In the genomic region with DNA sequence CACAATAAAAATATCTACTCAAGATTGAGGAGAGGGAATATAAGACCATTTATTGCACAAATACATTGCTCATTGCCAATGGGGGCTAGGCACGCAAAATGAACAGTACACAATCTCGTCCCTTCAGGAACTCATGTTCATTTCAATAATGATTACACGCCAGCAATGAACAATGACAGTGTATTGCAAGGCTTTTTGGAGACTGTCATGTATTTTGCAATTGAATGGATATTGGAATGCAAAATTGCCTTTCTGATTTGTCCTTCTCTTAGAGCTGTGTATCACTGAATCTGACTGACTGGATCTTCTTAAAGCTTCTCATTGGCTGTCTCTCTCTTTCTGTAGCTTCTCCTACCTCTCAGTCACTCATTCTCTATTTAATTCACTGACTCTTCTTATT, we compare ENCODE assay signal across 32 cellular contexts.
"Had no signal": no experiment of that assay in that cellular context is flagged by ENCODE, and none has a peak within 500 bp of the region (broad histone marks: within the 10 kb centered on the region; RNA-seq: fewer than 3 reads in every experiment).

No MANE protein-coding gene starts in this region.

- H3K27ac ChIP-seq: ascending aorta, breast epithelium, cardiac muscle cell, colonic mucosa, WERI-Rb-1 had no signal

- H3K4me3 Mint-ChIP-seq: activated CD4-positive, alpha-beta memory T cell treated with anti-CD3 and anti-CD28 coated beads for 36 hours; activated CD4-positive, alpha-beta T cell treated with anti-CD3 and anti-CD28 coated beads for 36 hours; activated CD4-positive, alpha-beta T cell treated with anti-CD3 and anti-CD28 coated beads, Interleukin-2, amount 10 ng/mL, durations not matched to agents 24 days and 14 days; activated CD8-positive, alpha-beta memory T cell treated with anti-CD3 and anti-CD28 coated beads, Interleukin-2, amount 10 ng/mL, durations not matched to agents 7 days and 5 days; activated CD8-positive, alpha-beta T cell treated with anti-CD3 and anti-CD28 coated beads, Interleukin-2, amount 10 ng/mL, durations not matched to agents 7 days and 5 days; activated naive CD4-positive, alpha-beta T cell treated with anti-CD3 and anti-CD28 coated beads, Interleukin-2, amount 10 ng/mL, durations not matched to agents 7 days and 5 days; activated naive CD8-positive, alpha-beta T cell treated with anti-CD3 and anti-CD28 coated beads, Interleukin-2, amount 10 ng/mL, durations not matched to agents 7 days and 5 days; activated T-cell treated with anti-CD3 and anti-CD28 coated beads, Interleukin-2, amount 50 U/mL, for 24 hours; activated T-cell treated with anti-CD3 and anti-CD28 coated beads, Interleukin-2, amount 50 U/mL, for 72 hours; brain; endodermal cell; T-helper 17 cell; T-helper 2 cell treated with Interferon-gamma antibody and Interleukin-4, amounts not matched to agents 5 μg/mL and 100 μg/mL, for 36 hours had no signal

- H3K9me3 Mint-ChIP-seq: activated CD4-positive, alpha-beta memory T cell treated with anti-CD3 and anti-CD28 coated beads for 36 hours; activated CD4-positive, alpha-beta T cell treated with anti-CD3 and anti-CD28 coated beads, Interleukin-2, amount 10 ng/mL, durations not matched to agents 24 days and 14 days; activated naive CD4-positive, alpha-beta T cell treated with anti-CD3 and anti-CD28 coated beads, Interleukin-2, amount 10 ng/mL, durations not matched to agents 7 days and 5 days; activated naive CD8-positive, alpha-beta T cell treated with anti-CD3 and anti-CD28 coated beads, Interleukin-2, amount 10 ng/mL, durations not matched to agents 7 days and 5 days; activated T-cell treated with anti-CD3 and anti-CD28 coated beads, Interleukin-2, amount 50 U/mL, for 24 hours; activated T-cell treated with anti-CD3 and anti-CD28 coated beads, Interleukin-2, amount 50 U/mL, for 72 hours; brain; endodermal cell; T-helper 2 cell treated with Interferon-gamma antibody and Interleukin-4, amounts not matched to agents 5 μg/mL and 100 μg/mL, for 36 hours had no signal

- H3K36me3 ChIP-seq: ascending aorta, breast epithelium, cardiac muscle cell, colonic mucosa, WERI-Rb-1 had no signal

- DNase-seq: activated CD4-positive, alpha-beta memory T cell treated with anti-CD3 and anti-CD28 coated beads for 36 hours; activated CD4-positive, alpha-beta T cell treated with anti-CD3 and anti-CD28 coated beads for 36 hours; activated CD4-positive, alpha-beta T cell treated with anti-CD3 and anti-CD28 coated beads, Interleukin-2, amount 10 ng/mL, durations not matched to agents 24 days and 14 days; activated CD4-positive, CD25-positive, alpha-beta regulatory T cell; activated CD4-positive, CD25-positive, alpha-beta regulatory T cell treated with anti-CD3 and anti-CD28 coated beads, Interleukin-2, amount 50 U/mL, for 72 hours; activated CD8-positive, alpha-beta memory T cell treated with anti-CD3 and anti-CD28 coated beads, Interleukin-2, amount 10 ng/mL, durations not matched to agents 7 days and 5 days; activated CD8-positive, alpha-beta memory T cell treated with anti-CD3 and anti-CD28 coated beads, Interleukin-2, amount 50 U/mL, for 4 hours; activated CD8-positive, alpha-beta T cell treated with anti-CD3 and anti-CD28 coated beads, Interleukin-2, amount 10 ng/mL, durations not matched to agents 7 days and 5 days; activated gamma-delta T cell; activated naive CD4-positive, alpha-beta T cell; activated naive CD4-positive, alpha-beta T cell treated with anti-CD3 and anti-CD28 coated beads, Interleukin-2, amount 10 ng/mL, durations not matched to agents 7 days and 5 days; activated naive CD8-positive, alpha-beta T cell treated with anti-CD3 and anti-CD28 coated beads, Interleukin-2, amount 10 ng/mL, durations not matched to agents 7 days and 5 days; activated T-cell treated with anti-CD3 and anti-CD28 coated beads, Interleukin-2, amount 50 U/mL, for 24 hours; activated T-cell treated with anti-CD3 and anti-CD28 coated beads, Interleukin-2, amount 50 U/mL, for 72 hours; central memory CD4-positive, alpha-beta T cell; cerebellar nuclear complex; colonic mucosa; effector memory CD4-positive, alpha-beta T cell; endodermal cell; foreskin fibroblast; head of caudate nucleus; T-helper 1 cell; T-helper 17 cell; T1000; WERI-Rb-1 had no signal

- H3K27me3 Mint-ChIP-seq: activated CD4-positive, alpha-beta memory T cell treated with anti-CD3 and anti-CD28 coated beads for 36 hours; activated CD4-positive, alpha-beta T cell treated with anti-CD3 and anti-CD28 coated beads for 36 hours; activated CD8-positive, alpha-beta memory T cell treated with anti-CD3 and anti-CD28 coated beads, Interleukin-2, amount 10 ng/mL, durations not matched to agents 7 days and 5 days; activated naive CD4-positive, alpha-beta T cell treated with anti-CD3 and anti-CD28 coated beads, Interleukin-2, amount 10 ng/mL, durations not matched to agents 7 days and 5 days; activated naive CD8-positive, alpha-beta T cell treated with anti-CD3 and anti-CD28 coated beads, Interleukin-2, amount 10 ng/mL, durations not matched to agents 7 days and 5 days; activated T-cell treated with anti-CD3 and anti-CD28 coated beads, Interleukin-2, amount 50 U/mL, for 24 hours; brain; T-helper 17 cell had no signal

- ATAC-seq: activated CD4-positive, alpha-beta T cell treated with anti-CD3 and anti-CD28 coated beads for 36 hours; activated CD8-positive, alpha-beta memory T cell treated with anti-CD3 and anti-CD28 coated beads, Interleukin-2, amount 10 ng/mL, durations not matched to agents 7 days and 5 days; activated CD8-positive, alpha-beta T cell treated with anti-CD3 and anti-CD28 coated beads, Interleukin-2, amount 10 ng/mL, durations not matched to agents 7 days and 5 days; activated naive CD4-positive, alpha-beta T cell treated with anti-CD3 and anti-CD28 coated beads, Interleukin-2, amount 50 U/mL, for 72 hours; activated T-cell treated with anti-CD3 and anti-CD28 coated beads, Interleukin-2, amount 50 U/mL, for 72 hours; esophagus mucosa; T-helper 17 cell had no signal

- H3K27me3 ChIP-seq: ascending aorta, breast epithelium, cardiac muscle cell, colonic mucosa had no signal

- H3K27ac Mint-ChIP-seq: activated CD4-positive, alpha-beta memory T cell treated with anti-CD3 and anti-CD28 coated beads for 36 hours; activated CD4-positive, alpha-beta T cell treated with anti-CD3 and anti-CD28 coated beads for 36 hours; activated CD4-positive, alpha-beta T cell treated with anti-CD3 and anti-CD28 coated beads, Interleukin-2, amount 10 ng/mL, durations not matched to agents 24 days and 14 days; activated CD8-positive, alpha-beta memory T cell treated with anti-CD3 and anti-CD28 coated beads, Interleukin-2, amount 10 ng/mL, durations not matched to agents 7 days and 5 days; activated CD8-positive, alpha-beta T cell treated with anti-CD3 and anti-CD28 coated beads, Interleukin-2, amount 10 ng/mL, durations not matched to agents 7 days and 5 days; activated naive CD4-positive, alpha-beta T cell treated with anti-CD3 and anti-CD28 coated beads, Interleukin-2, amount 50 U/mL, for 72 hours; activated naive CD8-positive, alpha-beta T cell treated with anti-CD3 and anti-CD28 coated beads, Interleukin-2, amount 10 ng/mL, durations not matched to agents 7 days and 5 days; activated T-cell treated with anti-CD3 and anti-CD28 coated beads, Interleukin-2, amount 50 U/mL, for 24 hours; activated T-cell treated with anti-CD3 and anti-CD28 coated beads, Interleukin-2, amount 50 U/mL, for 72 hours; endodermal cell; T-helper 17 cell; T-helper 2 cell treated with Interferon-gamma antibody and Interleukin-4, amounts not matched to agents 5 μg/mL and 100 μg/mL, for 36 hours had no signal

- H3K9me3 ChIP-seq: ascending aorta, breast epithelium, colonic mucosa had no signal

- H3K4me3 ChIP-seq: ascending aorta, breast epithelium, cardiac muscle cell, colonic mucosa had no signal

- H3K4me1 ChIP-seq: ascending aorta, breast epithelium, colonic mucosa had no signal

- H3K36me3 Mint-ChIP-seq: activated CD4-positive, alpha-beta memory T cell treated with anti-CD3 and anti-CD28 coated beads for 36 hours; activated CD8-positive, alpha-beta memory T cell treated with anti-CD3 and anti-CD28 coated beads, Interleukin-2, amount 10 ng/mL, durations not matched to agents 7 days and 5 days; activated naive CD4-positive, alpha-beta T cell treated with anti-CD3 and anti-CD28 coated beads, Interleukin-2, amount 10 ng/mL, durations not matched to agents 7 days and 5 days; activated naive CD4-positive, alpha-beta T cell treated with anti-CD3 and anti-CD28 coated beads, Interleukin-2, amount 50 U/mL, for 72 hours; brain had no signal
